In genomic region chr1:12549106-12549459, GRCh38 we compare ENCODE assay signal across 2 cellular contexts.
A peak's percentile ranks its signal among the peaks of the same experiment; 100 is the strongest.
TF ChIP-seq lines count a peak whose summit lies in the region.

No MANE protein-coding gene starts in this region.

TF ChIP-seq in IMR-90, 13 proteins besides CTCF, POLR2A, EP300 and RAD21:
- TF ChIP-seq RCOR1 (IDR thresholded peaks at IDR 0.05; ENCODE audit: insufficient replicate concordance, low read length), result no peak
- no peak for TF ChIP-seq ELK1 (IDR thresholded peaks at IDR 0.05; ENCODE audit: borderline replicate concordance, low read depth, low read length)
- TF ChIP-seq RFX5 (IDR thresholded peaks at IDR 0.05; ENCODE audit: low read depth, low read length), result no peak
- TF ChIP-seq SMC3 (IDR thresholded peaks at IDR 0.05; ENCODE audit: low read depth, low read length), result no peak
- TF ChIP-seq CHD1 (IDR thresholded peaks at IDR 0.05; ENCODE audit: low read depth, low read length), result no peak
- TF ChIP-seq FOS (IDR thresholded peaks at IDR 0.05; ENCODE audit: low read depth, low read length), result no peak
- TF ChIP-seq MAFK (IDR thresholded peaks at IDR 0.05; ENCODE audit: low read depth, low read length), result no peak
- TF ChIP-seq USF2 (IDR thresholded peaks at IDR 0.05; ENCODE audit: low read depth, low read length), result no peak
- TF ChIP-seq NFE2L2 (IDR thresholded peaks at IDR 0.05; ENCODE audit: low read depth, low read length), result no peak
- no peak for TF ChIP-seq MXI1 (IDR thresholded peaks at IDR 0.05; ENCODE audit: borderline replicate concordance, low read depth, low read length)
- TF ChIP-seq CEBPB (IDR thresholded peaks at IDR 0.05; ENCODE audit: low read depth, low read length), result no peak
- no peak for TF ChIP-seq MAZ (IDR thresholded peaks at IDR 0.05; ENCODE audit: borderline replicate concordance, low read depth, low read length)
- no peak for TF ChIP-seq BHLHE40 (IDR thresholded peaks at IDR 0.05; ENCODE audit: low read depth, low read length)

TF ChIP-seq in H1, 55 proteins besides CTCF, POLR2A, EP300 and RAD21:
- TF ChIP-seq ATF2 (IDR thresholded peaks at IDR 0.05; ENCODE audit: low read length) (no peak), E2F6 (IDR thresholded peaks at IDR 0.05) (peak; percentile 44; the same call in 1 of the 2 replicates)
